ENCODE assay signal across 11 cellular contexts in the genomic region with DNA sequence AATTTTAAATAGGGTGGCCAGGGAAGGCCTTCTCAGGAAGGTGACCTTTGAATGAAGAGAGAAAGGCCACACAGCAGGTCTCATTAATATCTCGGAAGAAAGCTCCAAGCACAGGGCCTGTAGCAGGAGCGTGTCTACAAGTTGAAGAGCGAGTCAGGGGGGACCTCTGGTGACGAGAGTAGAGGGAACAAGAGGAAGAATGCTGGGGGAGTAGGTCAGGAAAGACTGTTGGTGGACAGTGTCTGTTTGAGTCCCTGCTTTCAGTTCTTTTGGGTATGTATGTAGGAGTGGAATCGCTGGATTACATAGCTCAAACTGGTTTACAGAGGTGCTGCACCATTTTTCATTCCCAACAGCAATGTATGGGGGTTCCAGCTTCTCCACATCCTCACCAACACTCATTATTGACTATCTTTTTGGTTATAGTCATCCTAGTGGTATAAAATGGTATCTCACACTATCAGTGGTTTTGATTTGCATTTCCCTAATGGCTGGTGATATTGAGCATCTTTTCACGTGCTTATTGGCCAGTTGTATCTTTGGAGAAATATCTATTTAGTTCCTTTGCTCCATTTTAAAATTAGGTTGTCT. TPM values are rescaled to one million over a fixed set of nuclear protein-coding genes. Genes with fewer than 3 reads are reported as not detected.
DNase-seq lines count a peak whose midpoint lies in the region; ATAC-seq and TF ChIP-seq lines count a peak whose summit lies in the region.
"Had no signal": no experiment of that assay in that cellular context is flagged by ENCODE, and none has a peak within 500 bp of the region (broad histone marks: within the 10 kb centered on the region; RNA-seq: fewer than 3 reads in every experiment).

No MANE protein-coding gene starts in this region.

- H3K27me3 Mint-ChIP-seq in CD14-positive monocyte (ENCODE audit: low read depth in 3 of 3) (no peaks in the 10 kb centered on the region), GM23338 (ENCODE audit: insufficient read depth, low read depth, poor library complexity) (peaks cover 4% of the 10 kb centered on the region), T-helper 17 cell (no peaks in the 10 kb centered on the region), immature natural killer cell (ENCODE audit: low read depth in 3 of 3) (no peaks in the 10 kb centered on the region)

- H3K27ac ChIP-seq in GM23338 (ENCODE audit: low read depth) (no peak overlapping the region), lower lobe of right lung (no peak overlapping the region)
- H3K27ac ChIP-seq: esophagus squamous epithelium, ovary had no signal

- no peak overlapping the region for H3K4me3 Mint-ChIP-seq in CD14-positive monocyte
- H3K4me3 Mint-ChIP-seq in GM23338, result no peak overlapping the region
- no peak overlapping the region for H3K4me3 Mint-ChIP-seq in T-helper 17 cell
- no peak overlapping the region for H3K4me3 Mint-ChIP-seq in immature natural killer cell

- H3K9me2 ChIP-seq in GM23338 (ENCODE audit: insufficient read depth), result no peaks in the 10 kb centered on the region

- ATAC-seq in GM23338, result peak; percentile 30
- no peak for ATAC-seq in T-helper 17 cell
- no peak for ATAC-seq in GM19452 (IDR thresholded peaks at IDR 0.05; ENCODE audit: unreplicated experiment)
- ATAC-seq in lower lobe of right lung, result no peak

- H3K27me3 ChIP-seq in GM23338 (ENCODE audit: insufficient read depth), result no peaks in the 10 kb centered on the region
- H3K27me3 ChIP-seq in lower lobe of right lung (ENCODE audit: low read depth), result no peaks in the 10 kb centered on the region
- H3K27me3 ChIP-seq: esophagus squamous epithelium, ovary had no signal

- H3K4me3 ChIP-seq in GM23338 (no peak overlapping the region), lower lobe of right lung (no peak overlapping the region)
- H3K4me3 ChIP-seq: esophagus squamous epithelium, ovary had no signal

- H3K4me1 ChIP-seq in GM23338 (ENCODE audit: insufficient read depth) (no peaks in the 10 kb centered on the region), lower lobe of right lung (peaks cover 4% of the 10 kb centered on the region)
- H3K4me1 ChIP-seq: esophagus squamous epithelium had no signal

- intact Hi-C loops in CD14-positive monocyte (cut with micrococcal nuclease), result no loop called here
- intact Hi-C loops in lower lobe of right lung (cut with DNase I), result no loop called here

- H3K4me1 Mint-ChIP-seq in CD14-positive monocyte (peaks cover 15% of the 10 kb centered on the region), GM23338 (no peaks in the 10 kb centered on the region; the same call in 2 of the 3 replicates), T-helper 17 cell (peaks cover 18% of the 10 kb centered on the region), immature natural killer cell (peaks cover 5 to 9% of the 10 kb centered on the region in 2 donors)

- no peak overlapping the region for H2AFZ ChIP-seq in GM23338

- H4K20me1 ChIP-seq in GM23338 (replicated peaks; ENCODE audit: insufficient read depth), result 0 out of 2 replicates have a peak, but pooled peaks cover 5% of the 10 kb centered on the region

- H3K9me3 ChIP-seq in T-helper 17 cell (ENCODE audit: control insufficient read depth, low read length, poor library complexity, severe bottlenecking) (no peaks in the 10 kb centered on the region), lower lobe of right lung (no peaks in the 10 kb centered on the region)
- H3K9me3 ChIP-seq: esophagus squamous epithelium, ovary had no signal

- H3K36me3 ChIP-seq in GM23338 (ENCODE audit: insufficient read depth) (peaks cover 16% of the 10 kb centered on the region), lower lobe of right lung (peaks cover 99% of the 10 kb centered on the region)
- H3K36me3 ChIP-seq: ovary had no signal

- peak; percentile 55 for TF ChIP-seq CTCF in CD14-positive monocyte (IDR thresholded peaks at IDR 0.05)
- peak; percentile 32 to 36; a peak in 3 of 4 replicates for TF ChIP-seq CTCF in GM23338 (conservative IDR thresholded peaks at IDR 0.05; ENCODE audit: low read depth in 2 of 2)
- no peak for TF ChIP-seq CTCF in lower lobe of right lung (IDR thresholded peaks at IDR 0.05)

- H3F3A ChIP-seq in GM23338 (replicated peaks; ENCODE audit: low read depth), result 0 out of 2 replicates have a peak, but pooled peaks cover 6% of the 10 kb centered on the region

- H3K79me2 ChIP-seq in GM23338 (replicated peaks; ENCODE audit: insufficient read depth), result peaks cover 5% of the 10 kb centered on the region; the same call in 1 of the 2 replicates

- DNase-seq in CD14-positive monocyte (ENCODE audit: low spot score) (no peak), GM23338 (ENCODE audit: low spot score) (peak; percentile 52), T-helper 17 cell (no peak), immature natural killer cell (peak in 1 of 3 donors; percentile 7), lower lobe of right lung (no peak), middle frontal gyrus (ENCODE audit: extremely low spot score, low spot score) (no peak)
- DNase-seq in effector CD4-positive, alpha-beta T cell, result no peak
- DNase-seq: DMS153, esophagus squamous epithelium had no signal

- H3K27ac Mint-ChIP-seq in CD14-positive monocyte (peak overlapping the region in 1 of 7 donors; percentile 22), GM23338 (no peak overlapping the region), T-helper 17 cell (peak overlapping the region; percentile 47), immature natural killer cell (peak overlapping the region in 4 of 6 donors; percentile 13 to 22 (median 19))

- H3K9me3 Mint-ChIP-seq in CD14-positive monocyte (no peaks in the 10 kb centered on the region), GM23338 (no peaks in the 10 kb centered on the region), immature natural killer cell (no peaks in the 10 kb centered on the region)

- H3K4me2 ChIP-seq in GM23338, result no peak overlapping the region

- H3K36me3 Mint-ChIP-seq in CD14-positive monocyte (peaks cover 70 to 82% of the 10 kb centered on the region in 2 donors), GM23338 (ENCODE audit: low read depth) (peaks cover 28% of the 10 kb centered on the region), T-helper 17 cell (ENCODE audit: low read depth) (peaks cover 3% of the 10 kb centered on the region), immature natural killer cell (peaks cover 14 to 49% (median 24%) of the 10 kb centered on the region in 3 donors)

TF ChIP-seq in GM23338, 12 proteins besides CTCF, POLR2A, EP300 and RAD21 (continues in another document):
- TF ChIP-seq EZH2 (IDR thresholded peaks at IDR 0.05; ENCODE audit: low read depth, unreplicated experiment), result no peak
- no peak for TF ChIP-seq STAT1 (IDR thresholded peaks at IDR 0.05; ENCODE audit: unreplicated experiment)
- TF ChIP-seq JUNB (IDR thresholded peaks at IDR 0.05; ENCODE audit: unreplicated experiment), result no peak
- TF ChIP-seq, protein P1, sequence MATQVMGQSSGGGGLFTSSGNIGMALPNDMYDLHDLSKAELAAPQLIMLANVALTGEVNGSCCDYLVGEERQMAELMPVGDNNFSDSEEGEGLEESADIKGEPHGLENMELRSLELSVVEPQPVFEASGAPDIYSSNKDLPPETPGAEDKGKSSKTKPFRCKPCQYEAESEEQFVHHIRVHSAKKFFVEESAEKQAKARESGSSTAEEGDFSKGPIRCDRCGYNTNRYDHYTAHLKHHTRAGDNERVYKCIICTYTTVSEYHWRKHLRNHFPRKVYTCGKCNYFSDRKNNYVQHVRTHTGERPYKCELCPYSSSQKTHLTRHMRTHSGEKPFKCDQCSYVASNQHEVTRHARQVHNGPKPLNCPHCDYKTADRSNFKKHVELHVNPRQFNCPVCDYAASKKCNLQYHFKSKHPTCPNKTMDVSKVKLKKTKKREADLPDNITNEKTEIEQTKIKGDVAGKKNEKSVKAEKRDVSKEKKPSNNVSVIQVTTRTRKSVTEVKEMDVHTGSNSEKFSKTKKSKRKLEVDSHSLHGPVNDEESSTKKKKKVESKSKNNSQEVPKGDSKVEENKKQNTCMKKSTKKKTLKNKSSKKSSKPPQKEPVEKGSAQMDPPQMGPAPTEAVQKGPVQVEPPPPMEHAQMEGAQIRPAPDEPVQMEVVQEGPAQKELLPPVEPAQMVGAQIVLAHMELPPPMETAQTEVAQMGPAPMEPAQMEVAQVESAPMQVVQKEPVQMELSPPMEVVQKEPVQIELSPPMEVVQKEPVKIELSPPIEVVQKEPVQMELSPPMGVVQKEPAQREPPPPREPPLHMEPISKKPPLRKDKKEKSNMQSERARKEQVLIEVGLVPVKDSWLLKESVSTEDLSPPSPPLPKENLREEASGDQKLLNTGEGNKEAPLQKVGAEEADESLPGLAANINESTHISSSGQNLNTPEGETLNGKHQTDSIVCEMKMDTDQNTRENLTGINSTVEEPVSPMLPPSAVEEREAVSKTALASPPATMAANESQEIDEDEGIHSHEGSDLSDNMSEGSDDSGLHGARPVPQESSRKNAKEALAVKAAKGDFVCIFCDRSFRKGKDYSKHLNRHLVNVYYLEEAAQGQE (IDR thresholded peaks at IDR 0.05; ENCODE audit: unreplicated experiment), result no peak
- TF ChIP-seq ZNF331 (CRISPR knock-in tag; IDR thresholded peaks at IDR 0.05; ENCODE audit: low read depth), result no peak
- no peak for TF ChIP-seq CREB1 (CRISPR knock-in tag; IDR thresholded peaks at IDR 0.05; ENCODE audit: low read depth)

RNA-seq across cellular contexts. Expression of a gene that starts 55.8 kb away (rescaled TPM):
- 100 to 1,000 TPM; 214 to 329 TPM for polyA plus RNA-seq in CD14-positive monocyte
- 33.3 and 57.0 TPM in 2 replicates for total RNA-seq in GM23338 (2014; rRNA removed; shearing (Covaris generic))
- polyA plus RNA-seq in GM23338 (2016; fragmentation: Nextera tagmentation; extraction: Ambion mirVana), result 36.0 and 44.5 TPM in 2 replicates
- 100 to 1,000 TPM; 105 to 107 TPM for total RNA-seq in T-helper 17 cell
- polyA plus RNA-seq in immature natural killer cell, result 10 to 100 TPM in 1 of 3 donors, 1 to 10 TPM in 2; 4.9 to 20.1 (median 9.9) TPM
- 61.4 TPM for total RNA-seq in lower lobe of right lung
